Comparison of ENCODE assay signal across 40 cellular contexts in the genomic region with DNA sequence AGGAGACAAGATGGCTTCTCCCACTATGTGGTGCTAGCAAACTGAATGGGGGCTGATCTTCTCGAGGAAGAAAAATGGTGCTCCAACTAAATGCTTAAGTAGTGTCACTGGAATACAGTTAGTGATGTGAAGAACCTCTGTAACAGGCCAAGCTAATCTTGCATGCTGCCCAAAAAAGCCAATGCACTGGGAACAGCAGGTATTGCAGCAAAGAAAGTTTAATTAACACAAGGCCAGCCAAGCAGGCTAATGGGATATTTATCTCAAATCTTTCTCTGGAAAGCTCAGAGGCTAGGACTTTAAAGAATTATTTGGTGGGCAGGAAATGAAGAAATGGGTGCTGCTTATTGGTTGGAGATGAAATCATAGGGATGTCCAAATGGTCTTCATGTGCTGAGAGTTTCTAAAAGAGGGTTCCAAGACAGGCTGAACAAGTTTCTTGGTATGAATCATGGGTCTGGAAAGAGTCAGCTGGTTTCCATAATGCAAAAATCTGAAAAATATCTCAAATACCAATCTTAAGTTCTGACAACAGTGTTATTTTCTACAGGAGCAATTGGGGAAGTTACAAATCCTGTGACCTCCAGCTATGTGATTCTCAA.
"Had no signal": no experiment of that assay in that cellular context is flagged by ENCODE, and none has a peak within 500 bp of the region (broad histone marks: within the 10 kb centered on the region; RNA-seq: fewer than 3 reads in every experiment).

No MANE protein-coding gene starts in this region.

- DNase-seq: activated effector memory CD4-positive, alpha-beta T cell treated with anti-CD3 and anti-CD28 coated beads, Interleukin-2, amount 50 U/mL, for 16 hours; activated effector memory CD4-positive, alpha-beta T cell treated with Interleukin-2 at 50 U/mL for 16 hours; activated gamma-delta T cell; activated gamma-delta T cell treated with Interleukin-2 at 50 U/mL for 16 hours; activated naive CD4-positive, alpha-beta T cell; activated naive CD4-positive, alpha-beta T cell treated with anti-CD3 and anti-CD28 coated beads for 36 hours; activated naive CD4-positive, alpha-beta T cell treated with anti-CD3 and anti-CD28 coated beads, Interleukin-2, amount 10 ng/mL, durations not matched to agents 7 days and 5 days; activated naive CD4-positive, alpha-beta T cell treated with anti-CD3 and anti-CD28 coated beads, Interleukin-2, amount 50 U/mL, for 16 hours; activated naive CD4-positive, alpha-beta T cell treated with Interleukin-2 at 50 U/mL for 16 hours; activated naive CD8-positive, alpha-beta T cell treated with anti-CD3 and anti-CD28 coated beads for 36 hours; activated naive CD8-positive, alpha-beta T cell treated with anti-CD3 and anti-CD28 coated beads, Interleukin-2, amount 10 ng/mL, durations not matched to agents 7 days and 5 days; activated naive CD8-positive, alpha-beta T cell treated with anti-CD3 and anti-CD28 coated beads, Interleukin-2, amount 50 U/mL, for 24 hours; activated T-cell treated with anti-CD3 and anti-CD28 coated beads, Interleukin-2, amount 50 U/mL, for 24 hours; activated T-cell treated with anti-CD3 and anti-CD28 coated beads, Interleukin-2, amount 50 U/mL, for 4 hours; activated T-cell treated with anti-CD3 and anti-CD28 coated beads, Interleukin-2, amount 50 U/mL, for 48 hours; activated T-cell treated with anti-CD3 and anti-CD28 coated beads, Interleukin-2, amount 50 U/mL, for 72 hours; adrenal gland; amniotic stem cell; amygdala; anterior cingulate cortex; aorta; body of pancreas; brain microvascular endothelial cell; caudate nucleus; central memory CD4-positive, alpha-beta T cell; cerebellar nuclear complex had no signal

- H3K36me3 ChIP-seq: adrenal gland, ascending aorta, brain microvascular endothelial cell, breast epithelium, cardiac muscle cell had no signal

- H3K4me1 Mint-ChIP-seq: activated naive CD4-positive, alpha-beta T cell treated with anti-CD3 and anti-CD28 coated beads, Interleukin-2, amount 10 ng/mL, durations not matched to agents 7 days and 5 days; activated naive CD4-positive, alpha-beta T cell treated with anti-CD3 and anti-CD28 coated beads, Interleukin-2, amount 50 U/mL, for 24 hours; activated naive CD8-positive, alpha-beta T cell treated with anti-CD3 and anti-CD28 coated beads for 36 hours; activated naive CD8-positive, alpha-beta T cell treated with anti-CD3 and anti-CD28 coated beads, Interleukin-2, amount 10 ng/mL, durations not matched to agents 7 days and 5 days; activated naive CD8-positive, alpha-beta T cell treated with anti-CD3 and anti-CD28 coated beads, Interleukin-2, amount 50 U/mL, for 24 hours; activated T-helper 17 cell treated with anti-CD3 and anti-CD28 coated beads, Interleukin-2, amount 50 U/mL, for 72 hours; brain; central memory CD8-positive, alpha-beta T cell had no signal

- H3K27me3 ChIP-seq: adrenal gland, ascending aorta, body of pancreas, brain microvascular endothelial cell, breast epithelium, cardiac muscle cell had no signal

- FAIRE-seq: astrocyte, bronchial epithelial cell, colon had no signal

- H3K4me1 ChIP-seq: adrenal gland, ascending aorta, body of pancreas, breast epithelium had no signal

- H3K9me3 ChIP-seq: adrenal gland had no signal

- H3K27ac Mint-ChIP-seq: activated naive CD4-positive, alpha-beta T cell treated with anti-CD3 and anti-CD28 coated beads for 36 hours; activated naive CD4-positive, alpha-beta T cell treated with anti-CD3 and anti-CD28 coated beads, Interleukin-2, amount 10 ng/mL, durations not matched to agents 7 days and 5 days; activated naive CD4-positive, alpha-beta T cell treated with anti-CD3 and anti-CD28 coated beads, Interleukin-2, amount 50 U/mL, for 24 hours; activated naive CD4-positive, alpha-beta T cell treated with anti-CD3 and anti-CD28 coated beads, Interleukin-2, amount 50 U/mL, for 72 hours; activated naive CD8-positive, alpha-beta T cell; activated naive CD8-positive, alpha-beta T cell treated with anti-CD3 and anti-CD28 coated beads for 36 hours; activated naive CD8-positive, alpha-beta T cell treated with anti-CD3 and anti-CD28 coated beads, Interleukin-2, amount 10 ng/mL, durations not matched to agents 7 days and 5 days; activated naive CD8-positive, alpha-beta T cell treated with anti-CD3 and anti-CD28 coated beads, Interleukin-2, amount 50 U/mL, for 24 hours; activated T-cell treated with anti-CD3 and anti-CD28 coated beads, Interleukin-2, amount 50 U/mL, for 24 hours; activated T-cell treated with anti-CD3 and anti-CD28 coated beads, Interleukin-2, amount 50 U/mL, for 72 hours; activated T-helper 1 cell treated with anti-CD3 and anti-CD28 coated beads, Interleukin-12 subunit alpha, Interleukin-12 subunit beta, Interleukin-2, Interleukin-4 antibody, amounts not matched to agents 30 ng/mL and 10 ng/mL and 1 ng/mL, durations not matched to agents 14 hours and 24 hours and 36 hours; activated T-helper 17 cell treated with anti-CD3 and anti-CD28 coated beads, Interleukin-2, amount 50 U/mL, for 72 hours; activated T-helper 2 cell treated with anti-CD3 and anti-CD28 coated beads, Interferon-gamma antibody, Interleukin-2, Interleukin-4, amounts not matched to agents 10 μg/mL and 5 μg/mL and 100 μg/mL, durations not matched to agents 14 hours and 24 hours and 36 hours; brain had no signal

- H3K27me3 Mint-ChIP-seq: activated naive CD4-positive, alpha-beta T cell treated with anti-CD3 and anti-CD28 coated beads, Interleukin-2, amount 10 ng/mL, durations not matched to agents 7 days and 5 days; activated naive CD4-positive, alpha-beta T cell treated with anti-CD3 and anti-CD28 coated beads, Interleukin-2, amount 50 U/mL, for 24 hours; activated naive CD8-positive, alpha-beta T cell; activated naive CD8-positive, alpha-beta T cell treated with anti-CD3 and anti-CD28 coated beads for 36 hours; activated naive CD8-positive, alpha-beta T cell treated with anti-CD3 and anti-CD28 coated beads, Interleukin-2, amount 10 ng/mL, durations not matched to agents 7 days and 5 days; activated naive CD8-positive, alpha-beta T cell treated with anti-CD3 and anti-CD28 coated beads, Interleukin-2, amount 50 U/mL, for 24 hours; activated T-cell treated with anti-CD3 and anti-CD28 coated beads, Interleukin-2, amount 50 U/mL, for 24 hours; activated T-helper 17 cell treated with anti-CD3 and anti-CD28 coated beads, Interleukin-2, amount 50 U/mL, for 72 hours; brain; central memory CD8-positive, alpha-beta T cell had no signal

- H3K4me3 Mint-ChIP-seq: activated naive CD4-positive, alpha-beta T cell treated with anti-CD3 and anti-CD28 coated beads for 36 hours; activated naive CD4-positive, alpha-beta T cell treated with anti-CD3 and anti-CD28 coated beads, Interleukin-2, amount 10 ng/mL, durations not matched to agents 7 days and 5 days; activated naive CD4-positive, alpha-beta T cell treated with anti-CD3 and anti-CD28 coated beads, Interleukin-2, amount 50 U/mL, for 24 hours; activated naive CD8-positive, alpha-beta T cell; activated naive CD8-positive, alpha-beta T cell treated with anti-CD3 and anti-CD28 coated beads for 36 hours; activated naive CD8-positive, alpha-beta T cell treated with anti-CD3 and anti-CD28 coated beads, Interleukin-2, amount 10 ng/mL, durations not matched to agents 7 days and 5 days; activated naive CD8-positive, alpha-beta T cell treated with anti-CD3 and anti-CD28 coated beads, Interleukin-2, amount 50 U/mL, for 24 hours; activated T-cell treated with anti-CD3 and anti-CD28 coated beads, Interleukin-2, amount 50 U/mL, for 24 hours; activated T-cell treated with anti-CD3 and anti-CD28 coated beads, Interleukin-2, amount 50 U/mL, for 4 hours; activated T-cell treated with anti-CD3 and anti-CD28 coated beads, Interleukin-2, amount 50 U/mL, for 72 hours; activated T-helper 1 cell treated with anti-CD3 and anti-CD28 coated beads, Interleukin-12 subunit alpha, Interleukin-12 subunit beta, Interleukin-2, Interleukin-4 antibody, amounts not matched to agents 30 ng/mL and 10 ng/mL and 1 ng/mL, durations not matched to agents 14 hours and 24 hours and 36 hours; activated T-helper 17 cell treated with anti-CD3 and anti-CD28 coated beads, Interleukin-2, amount 50 U/mL, for 72 hours; brain; central memory CD8-positive, alpha-beta T cell had no signal

- H3K4me3 ChIP-seq: adrenal gland, ascending aorta, body of pancreas, breast epithelium, cardiac muscle cell had no signal

- H3K27ac ChIP-seq: adrenal gland, ascending aorta, body of pancreas, brain microvascular endothelial cell, breast epithelium, cardiac muscle cell had no signal

- H3K36me3 Mint-ChIP-seq: activated naive CD4-positive, alpha-beta T cell treated with anti-CD3 and anti-CD28 coated beads, Interleukin-2, amount 10 ng/mL, durations not matched to agents 7 days and 5 days; activated naive CD4-positive, alpha-beta T cell treated with anti-CD3 and anti-CD28 coated beads, Interleukin-2, amount 50 U/mL, for 24 hours; activated naive CD4-positive, alpha-beta T cell treated with anti-CD3 and anti-CD28 coated beads, Interleukin-2, amount 50 U/mL, for 72 hours; activated naive CD8-positive, alpha-beta T cell; activated naive CD8-positive, alpha-beta T cell treated with anti-CD3 and anti-CD28 coated beads for 36 hours; activated naive CD8-positive, alpha-beta T cell treated with anti-CD3 and anti-CD28 coated beads, Interleukin-2, amount 10 ng/mL, durations not matched to agents 7 days and 5 days; brain had no signal

- ATAC-seq: activated naive CD4-positive, alpha-beta T cell treated with anti-CD3 and anti-CD28 coated beads, Interleukin-2, amount 50 U/mL, for 72 hours; activated naive CD8-positive, alpha-beta T cell treated with anti-CD3 and anti-CD28 coated beads, Interleukin-2, amount 50 U/mL, for 24 hours; activated T-cell treated with anti-CD3 and anti-CD28 coated beads, Interleukin-2, amount 50 U/mL, for 4 hours; activated T-cell treated with anti-CD3 and anti-CD28 coated beads, Interleukin-2, amount 50 U/mL, for 72 hours; activated T-helper 17 cell treated with anti-CD3 and anti-CD28 coated beads, Interleukin-2, amount 50 U/mL, for 72 hours; body of pancreas had no signal
